15 cellular contexts compared by ENCODE assay signal in genomic region chr2:134705861-134706586, GRCh38. TPM values are rescaled to one million over a fixed set of nuclear protein-coding genes. Genes with fewer than 3 reads are reported as not detected.
DNase-seq lines count a peak whose midpoint lies in the region; ATAC-seq lines count a peak whose summit lies in the region.
"Had no signal": no experiment of that assay in that cellular context is flagged by ENCODE, and none has a peak within 500 bp of the region (broad histone marks: within the 10 kb centered on the region; RNA-seq: fewer than 3 reads in every experiment).

No MANE protein-coding gene starts in this region.

- H3K36me3 ChIP-seq in neuronal stem cell (replicated peaks in 1 of 2; ENCODE audit: control insufficient read depth in 2 of 2, insufficient read depth in 2 of 2, low read length in 2 of 2) = no peaks in the 10 kb centered on the region
- H3K36me3 ChIP-seq: gastroesophageal sphincter, spleen had no signal

- H2AK5ac ChIP-seq in neuronal stem cell (ENCODE audit: low read depth, low read length) = peak overlapping the region; percentile 6

- H3K18ac ChIP-seq in neuronal stem cell (ENCODE audit: low read length) = peak overlapping the region; percentile 13

- H2BK5ac ChIP-seq in neuronal stem cell (ENCODE audit: low read length) = no peak overlapping the region

- no peak overlapping the region for H3K14ac ChIP-seq in neuronal stem cell (ENCODE audit: low read length)

- no peak overlapping the region for H3K23ac ChIP-seq in neuronal stem cell (ENCODE audit: low read depth, low read length, poor library complexity)

- no peak overlapping the region for H3K27ac ChIP-seq in neuronal stem cell (replicated peaks; ENCODE audit: low read length)
- H3K27ac ChIP-seq: gastroesophageal sphincter, spleen had no signal

- H3K9me3 ChIP-seq in neuronal stem cell (replicated peaks in 1 of 2; ENCODE audit: control insufficient read depth in 2 of 2, insufficient read depth in 1 of 2, low read depth in 1 of 2, low read length in 2 of 2) = no peaks in the 10 kb centered on the region
- H3K9me3 ChIP-seq: gastroesophageal sphincter, spleen had no signal

- H3K9ac ChIP-seq in neuronal stem cell (ENCODE audit: low read depth, low read length, poor library complexity) = no peak overlapping the region

- peaks cover 3 to 17% of the 10 kb centered on the region in 2 donors for H3K4me1 ChIP-seq in neuronal stem cell (ENCODE audit: control insufficient read depth in 2 of 2, insufficient read depth in 1 of 2, low read depth in 1 of 2, low read length in 2 of 2)
- H3K4me1 ChIP-seq: gastroesophageal sphincter had no signal

- no peak overlapping the region for H4K8ac ChIP-seq in neuronal stem cell (ENCODE audit: low read depth, low read length)

- H4K91ac ChIP-seq in neuronal stem cell (ENCODE audit: low read depth, low read length, poor library complexity) = no peak overlapping the region

- H3K4me2 ChIP-seq in neuronal stem cell (ENCODE audit: insufficient read depth, low read length, poor library complexity, severe bottlenecking) = no peak overlapping the region

- peak overlapping the region; percentile 7; the same call in 1 of the 2 replicates for H3K4me3 ChIP-seq in Jurkat, Clone E6-1 (ENCODE audit: low read length)
- H3K4me3 ChIP-seq in neuronal stem cell (ENCODE audit: low read length in 2 of 2) = no peak overlapping the region
- H3K4me3 ChIP-seq: gastroesophageal sphincter had no signal

- peak overlapping the region; percentile 33 for H2AFZ ChIP-seq in neuronal stem cell (ENCODE audit: low read length)

- peak; percentile 30 to 35 for ATAC-seq in activated T-cell treated with anti-CD3 and anti-CD28 coated beads, Interleukin-2, amount 50 U/mL, for 4 hours
- ATAC-seq: HCT116 had no signal

- no peaks in the 10 kb centered on the region for H3K36me3 Mint-ChIP-seq in activated T-cell treated with anti-CD3 and anti-CD28 coated beads, Interleukin-2, amount 50 U/mL, for 4 hours (ENCODE audit: insufficient read depth)

- no peaks in the 10 kb centered on the region for H3K9me3 Mint-ChIP-seq in activated T-cell treated with anti-CD3 and anti-CD28 coated beads, Interleukin-2, amount 50 U/mL, for 4 hours

- H3K4me1 Mint-ChIP-seq in activated T-cell treated with anti-CD3 and anti-CD28 coated beads, Interleukin-2, amount 50 U/mL, for 4 hours (ENCODE audit: low read depth) = peaks cover 20% of the 10 kb centered on the region

- H2BK15ac ChIP-seq in neuronal stem cell (ENCODE audit: low read length) = no peak overlapping the region

- no peak overlapping the region for H2BK12ac ChIP-seq in neuronal stem cell (ENCODE audit: low read length)

- H3K79me1 ChIP-seq in neuronal stem cell (ENCODE audit: low read depth, low read length) = peaks cover 2% of the 10 kb centered on the region

- H2BK120ac ChIP-seq in neuronal stem cell (ENCODE audit: low read depth, low read length) = no peak overlapping the region

- DNase-seq in activated T-cell treated with anti-CD3 and anti-CD28 coated beads, Interleukin-2, amount 50 U/mL, for 4 hours = no peak
- no peak for DNase-seq in activated T-cell treated with anti-CD3 and anti-CD28 coated beads, Interleukin-2, amount 50 U/mL, for 1 hour
- no peak for DNase-seq in Jurkat, Clone E6-1 (ENCODE audit: low read depth, low spot score)
- peak; percentile 72 for DNase-seq in ecto neural progenitor cell (ENCODE audit: low spot score)
- DNase-seq in neuronal stem cell (ENCODE audit: low spot score) = no peak
- no peak for DNase-seq in NCI-H1105 treated with DMSO at 0.1 percent for 48 hours (lab: John Stamatoyannopoulos, UW)
- no peak for DNase-seq in DMS 273 (lab: John Stamatoyannopoulos, UW; ENCODE audit: unreplicated experiment)
- no peak for DNase-seq in NK-92 (lab: John Stamatoyannopoulos, UW; ENCODE audit: unreplicated experiment)
- DNase-seq: activated CD4-positive, alpha-beta T cell treated with anti-CD3 and anti-CD28 coated beads for 48 hours; DMS79 treated with DMSO at 0.1 percent for 48 hours; NCI-H187; spleen had no signal

- peak overlapping the region; percentile 45 for H3K4me3 Mint-ChIP-seq in activated T-cell treated with anti-CD3 and anti-CD28 coated beads, Interleukin-2, amount 50 U/mL, for 4 hours

- WGBS in neuronal stem cell (ENCODE audit: extremely low coverage in 2 of 2, insufficient read length in 2 of 2, insufficient replicate concordance in 1 of 2), 2 donors = no CpG with 5 or more reads among the region's 21 CpGs

- no peak overlapping the region for H3K4ac ChIP-seq in neuronal stem cell (ENCODE audit: low read length)

- H3K27me3 Mint-ChIP-seq in activated T-cell treated with anti-CD3 and anti-CD28 coated beads, Interleukin-2, amount 50 U/mL, for 4 hours (ENCODE audit: low read depth) = peaks cover 38% of the 10 kb centered on the region

- peaks cover 0 to 9% (median 0%) of the 10 kb centered on the region in 3 experiments for H3K27me3 ChIP-seq in neuronal stem cell (ENCODE audit: control insufficient read depth in 3 of 3, insufficient read depth in 3 of 3, low read depth in 1 of 3, low read length in 3 of 3)

RNA-seq across cellular contexts. Expression of gene TMEM163, which starts 12.8 kb away (rescaled TPM):
- total RNA-seq in activated T-cell treated with anti-CD3 and anti-CD28 coated beads, Interleukin-2, amount 50 U/mL, for 4 hours = under 1 TPM; 0.13 to 0.20 (median 0.14) TPM
- polyA plus RNA-seq in Jurkat, Clone E6-1 (2012; ENCODE audit: insufficient read depth, insufficient read length) = 0.61 TPM
- polyA plus RNA-seq in neuronal stem cell (2013, experiment 1 of 2) = 8.5 TPM
- polyA plus RNA-seq in neuronal stem cell (2013, experiment 2 of 2) = 8.8 TPM
- polyA plus RNA-seq: AG04450 had no signal
